8 cellular contexts compared by ENCODE assay signal in the genomic region with DNA sequence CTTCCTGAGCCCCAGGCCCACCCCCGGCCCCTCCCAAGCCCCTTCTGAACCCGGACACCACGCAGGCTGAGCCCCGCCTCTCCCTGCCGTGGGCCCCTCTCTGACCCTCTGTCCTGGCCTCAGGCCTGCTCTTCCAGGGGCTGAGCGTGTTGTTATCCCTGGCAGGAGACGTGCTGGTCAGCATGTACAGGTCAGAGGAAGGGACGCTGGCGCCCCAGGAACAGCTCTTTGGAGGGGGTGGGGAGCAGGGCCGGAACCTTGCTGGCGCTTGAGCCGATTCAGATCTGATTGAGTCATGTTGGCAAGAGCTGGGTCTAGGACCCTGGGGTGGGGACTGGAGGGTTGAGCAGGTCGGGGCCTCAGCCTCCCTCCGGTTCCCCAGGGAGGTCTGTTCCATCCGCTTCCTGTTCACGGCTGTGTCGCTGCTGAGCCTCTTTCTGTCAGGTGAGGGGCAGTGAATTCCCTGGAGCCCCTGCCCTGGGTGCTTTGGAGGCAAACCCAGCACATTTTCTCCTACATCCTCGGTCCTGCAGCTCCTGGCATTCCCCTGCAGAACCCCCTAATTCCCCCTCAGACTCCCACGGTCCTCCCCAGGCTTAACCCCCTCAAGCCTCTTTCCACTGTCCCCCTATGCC. TPM values are rescaled to one million over a fixed set of nuclear protein-coding genes. Genes with fewer than 3 reads are reported as not detected.
DNase-seq lines count a peak whose midpoint lies in the region; ATAC-seq, FAIRE-seq and TF ChIP-seq lines count a peak whose summit lies in the region.

No MANE protein-coding gene starts in this region.

- FAIRE-seq in A549 (lab: Jason Lieb, UNC) (no peak), GM12892 (lab: Jason Lieb, UNC) (peak; percentile 54), endothelial cell of umbilical vein (lab: Jason Lieb, UNC) (peak; percentile 85), D721Med (lab: Jason Lieb, UNC) (no peak)

- TF ChIP-seq POLR2A in A549 (IDR thresholded peaks at IDR 0.05; ENCODE audit: low read length) (no peak), GM12892 (IDR thresholded peaks at IDR 0.05; ENCODE audit: low read depth, low read length) (no peak), endothelial cell of umbilical vein (IDR thresholded peaks at IDR 0.05; ENCODE audit: low read depth, low read length) (no peak), tibial nerve (IDR thresholded peaks at IDR 0.05) (peak in 1 of 2 donors; percentile 4)

- peak overlapping the region; percentile 92 for H3K4me3 Mint-ChIP-seq in activated CD4-positive, alpha-beta T cell treated with anti-CD3 and anti-CD28 coated beads, Interleukin-2, amount 10 ng/mL, durations not matched to agents 24 days and 14 days

- 3% methylated on average over 10 of the region's 19 CpGs for WGBS in A549 (ENCODE audit: missing lambda C conversion rate)
- 4 to 5% methylated on average over 12 to 19 of the region's 19 CpGs for WGBS in tibial nerve, 2 donors

- peak overlapping the region; percentile 61 for H3K4me3 ChIP-seq in A549
- peak overlapping the region; percentile 30 to 41 (median 37) for H3K4me3 ChIP-seq in endothelial cell of umbilical vein (replicated peaks in 1 of 3; ENCODE audit: insufficient read depth in 1 of 3, low read depth in 1 of 3, low read length in 3 of 3)
- peak overlapping the region; percentile 31 for H3K4me3 ChIP-seq in mucosa of stomach (ENCODE audit: low read length)
- H3K4me3 ChIP-seq in tibial nerve = peak overlapping the region; percentile 55 to 75 (median 64)

- ATAC-seq in A549 = peak; percentile 49 to 55

- CTCF ChIA-PET in A549 (lab: Yijun Ruan, JAX) = interaction anchor here (1.1 to 6.6 kb wide), 13 partner anchors 8 to 154 kb away, joined by 3 to 73 read pairs (median 8); no protein-coding TSS in a partner anchor
- CTCF ChIA-PET in endothelial cell of umbilical vein (lab: Charles Lee) = interaction anchor here (0.7 to 5.5 kb wide), 9 partner anchors 12 to 154 kb away, joined by 3 to 28 read pairs (median 5); partner anchors contain the start of gene ERGIC3

- intact Hi-C loops in activated CD4-positive, alpha-beta T cell treated with anti-CD3 and anti-CD28 coated beads, Interleukin-2, amount 10 ng/mL, durations not matched to agents 24 days and 14 days (cut with micrococcal nuclease) = loop anchor here (2.0 to 10.0 kb wide), 4 partner anchors 155 to 847 kb away; partner anchors contain the start of genes CEP250 and PHF20
- intact Hi-C loops in endothelial cell of umbilical vein (cut with micrococcal nuclease) = loop anchor here (2.0 to 10.0 kb wide), 6 partner anchors 17 to 445 kb away; partner anchors contain the start of genes ERGIC3, PROCR, RBM39 and SCAND1

- peak overlapping the region; percentile 77 for H2AFZ ChIP-seq in endothelial cell of umbilical vein (ENCODE audit: low read depth, low read length)

- peaks cover 4% of the 10 kb centered on the region for H3K27me3 Mint-ChIP-seq in activated CD4-positive, alpha-beta T cell treated with anti-CD3 and anti-CD28 coated beads, Interleukin-2, amount 10 ng/mL, durations not matched to agents 24 days and 14 days

- peak overlapping the region; percentile 80 to 90 for H3K27ac ChIP-seq in A549
- H3K27ac ChIP-seq in endothelial cell of umbilical vein (ENCODE audit: insufficient read depth, low read depth, low read length) = peak overlapping the region; percentile 81
- peak overlapping the region; percentile 28 to 94 (median 77) for H3K27ac ChIP-seq in tibial nerve

- peak overlapping the region; percentile 30 for H3K9ac ChIP-seq in endothelial cell of umbilical vein (replicated peaks; ENCODE audit: extremely low read depth, insufficient read depth, low read length)
- H3K9ac ChIP-seq in mucosa of stomach (ENCODE audit: low read length) = peak overlapping the region; percentile 47

- H3K36me3 ChIP-seq in endothelial cell of umbilical vein (ENCODE audit: control insufficient read depth in 2 of 2, extremely low read depth in 1 of 2, insufficient read depth in 2 of 2, low read length in 2 of 2) (peaks cover 0 to 2% of the 10 kb centered on the region in 2 experiments), mucosa of stomach (ENCODE audit: control insufficient read depth, insufficient read depth, low read length) (no peaks in the 10 kb centered on the region), tibial nerve (peaks cover 0 to 18% (median 0%) of the 10 kb centered on the region in 3 donors)

- peaks cover 30% of the 10 kb centered on the region for H3K4me1 Mint-ChIP-seq in activated CD4-positive, alpha-beta T cell treated with anti-CD3 and anti-CD28 coated beads, Interleukin-2, amount 10 ng/mL, durations not matched to agents 24 days and 14 days

- no peaks in the 10 kb centered on the region for H3K79me2 ChIP-seq in endothelial cell of umbilical vein (ENCODE audit: control insufficient read depth, insufficient read depth, low read length)

- POLR2A ChIA-PET in A549 (lab: Yijun Ruan, JAX) = interaction anchor here (0.5 to 4.2 kb wide), 8 partner anchors 19 to 468 kb away, joined by 3 to 51 read pairs (median 6); partner anchors contain the start of genes CPNE1, ERGIC3, RBM12 and RBM39
- POLR2A ChIA-PET in endothelial cell of umbilical vein (lab: Charles Lee) = interaction anchor here (0.8 kb wide), 1 partner anchor 162 kb away, joined by 3 read pairs; the partner anchor contains the start of gene CEP250

- H3K4me1 ChIP-seq in A549 (peaks cover 18% of the 10 kb centered on the region), endothelial cell of umbilical vein (ENCODE audit: control insufficient read depth, extremely low read depth, insufficient read depth, low read length) (peaks cover 25% of the 10 kb centered on the region), mucosa of stomach (ENCODE audit: control insufficient read depth, insufficient read depth, low read length) (peaks cover 45% of the 10 kb centered on the region), tibial nerve (peaks cover 0 to 41% (median 27%) of the 10 kb centered on the region in 4 donors)

- TF ChIP-seq CTCF in A549 (IDR thresholded peaks at IDR 0.05) (0 out of 3 replicates have a peak, but pooled peaks have one; percentile 14), endothelial cell of umbilical vein (IDR thresholded peaks at IDR 0.05; ENCODE audit: extremely low read depth in 1 of 2, insufficient read depth in 1 of 2, low read depth in 1 of 2, low read length in 2 of 2) (peak; percentile 4 to 27), tibial nerve (IDR thresholded peaks at IDR 0.05) (peak; percentile 5 to 56 (median 25)), D721Med (IDR thresholded peaks at IDR 0.05; ENCODE audit: insufficient read depth, missing control alignments) (no peak)

- H3K4me2 ChIP-seq in A549 = peak overlapping the region; percentile 85
- H3K4me2 ChIP-seq in endothelial cell of umbilical vein (ENCODE audit: insufficient read depth, low read length) = peak overlapping the region; percentile 51

- H4K20me1 ChIP-seq in endothelial cell of umbilical vein (replicated peaks; ENCODE audit: control insufficient read depth, extremely low read depth, insufficient read depth, low read length) = no peaks in the 10 kb centered on the region

- TF ChIP-seq EP300 in A549 (IDR thresholded peaks at IDR 0.05) (no peak), tibial nerve (IDR thresholded peaks at IDR 0.05) (no peak)

- dilution Hi-C loops in endothelial cell of umbilical vein (cut with MboI; ENCODE audit: extremely low pct_ligation_motif_present, low sequenced_read_pairs) = no loop called here

- peak overlapping the region; percentile 95 for H3K27ac Mint-ChIP-seq in activated CD4-positive, alpha-beta T cell treated with anti-CD3 and anti-CD28 coated beads, Interleukin-2, amount 10 ng/mL, durations not matched to agents 24 days and 14 days

- no TSS peak for BruUV-seq in endothelial cell of umbilical vein (replicated peaks; lab: Mats Ljungman, UMichigan)

- no peaks in the 10 kb centered on the region for H3K27me3 ChIP-seq in endothelial cell of umbilical vein (ENCODE audit: control insufficient read depth in 2 of 2, insufficient read depth in 2 of 2, low read length in 2 of 2)
- peaks cover 10% of the 10 kb centered on the region for H3K27me3 ChIP-seq in mucosa of stomach (ENCODE audit: control insufficient read depth, insufficient read depth, low read length)
- H3K27me3 ChIP-seq in tibial nerve = no peaks in the 10 kb centered on the region

- H3K9me3 ChIP-seq in A549 (no peaks in the 10 kb centered on the region), endothelial cell of umbilical vein (replicated peaks; ENCODE audit: control insufficient read depth, insufficient read depth, low read length) (no peaks in the 10 kb centered on the region), mucosa of stomach (ENCODE audit: control insufficient read depth, low read length) (no peaks in the 10 kb centered on the region), tibial nerve (no peaks in the 10 kb centered on the region)

- peak in 1 of 2 experiments; percentile 27; a peak in 2 of 5 replicates for TF ChIP-seq RAD21 in A549 (conservative IDR thresholded peaks at IDR 0.05 in 1 of 2, IDR thresholded peaks at IDR 0.05 in 1 of 2)

- H3K9me1 ChIP-seq in endothelial cell of umbilical vein (replicated peaks; ENCODE audit: control insufficient read depth, extremely low read depth, insufficient read depth, low read length) = no peaks in the 10 kb centered on the region

- peaks cover 12% of the 10 kb centered on the region for H3K36me3 Mint-ChIP-seq in activated CD4-positive, alpha-beta T cell treated with anti-CD3 and anti-CD28 coated beads, Interleukin-2, amount 10 ng/mL, durations not matched to agents 24 days and 14 days (ENCODE audit: low read depth)

- no peaks in the 10 kb centered on the region for H3K9me3 Mint-ChIP-seq in activated CD4-positive, alpha-beta T cell treated with anti-CD3 and anti-CD28 coated beads, Interleukin-2, amount 10 ng/mL, durations not matched to agents 24 days and 14 days

- DNase-seq in A549 (ENCODE audit: low read depth in 1 of 2, low spot score in 1 of 2) (peak; percentile 75 to 85), GM12892 (ENCODE audit: insufficient read length) (no peak), NCI-H2081 (lab: John Stamatoyannopoulos, UW) (peak; percentile 33 to 59), endothelial cell of umbilical vein (ENCODE audit: low read depth, low spot score) (peak; percentile 67), tibial nerve (ENCODE audit: low spot score in 2 of 2) (peak in 1 of 2 donors; percentile 27), D721Med (ENCODE audit: insufficient read length, low spot score) (no peak)
- peak; percentile 83 for DNase-seq in activated CD4-positive, alpha-beta T cell treated with anti-CD3 and anti-CD28 coated beads, Interleukin-2, amount 10 ng/mL, durations not matched to agents 24 days and 14 days

RNA-seq across cellular contexts. Expression of gene SPAG4, which starts 1.9 kb away (rescaled TPM):
- polyA plus RNA-seq in A549 (2011; rRNA removed) (5.0 and 7.9 TPM in 2 replicates), A549 (2017; fragmentation: RNase III; extraction: RNeasy Plus Mini Kit Qiagen cat#74134 plus additional on column Dnase treatment) (2.6 to 4.6 TPM (median 4.4 TPM) in 3 replicates), endothelial cell of umbilical vein (9.5 and 12.3 TPM in 2 replicates)
- polyA plus RNA-seq in A549 (2012; cell fraction: cytosol; rRNA removed) = 4.4 TPM in 2 replicates
- polyA plus RNA-seq in A549 (2012; cell fraction: nucleus; rRNA removed) = 13.1 and 16.5 TPM in 2 replicates
- 3.2 and 7.2 TPM in 2 replicates for polyA minus RNA-seq in A549 (2011; rRNA and poly(A)+ RNA removed)
- 13.6 TPM for polyA plus RNA-seq in GM12892 (2012; ENCODE audit: missing spikeins)
- total RNA-seq in activated CD4-positive, alpha-beta T cell treated with anti-CD3 and anti-CD28 coated beads, Interleukin-2, amount 10 ng/mL, durations not matched to agents 24 days and 14 days = 3.5 and 5.2 TPM in 2 replicates
- total RNA-seq in endothelial cell of umbilical vein (3.7 and 7.2 TPM in 2 replicates), tibial nerve (1 to 10 TPM; 1.3 to 5.7 (median 2.6) TPM)
- polyA plus RNA-seq in endothelial cell of umbilical vein (2011; cell fraction: cytosol; rRNA removed) = 4.9 and 7.4 TPM in 2 replicates
- 13.4 and 16.8 TPM in 2 replicates for polyA plus RNA-seq in endothelial cell of umbilical vein (2011; cell fraction: nucleus; rRNA removed)
- polyA plus RNA-seq in endothelial cell of umbilical vein (2012) = 4.2 and 8.0 TPM in 2 replicates
- polyA minus RNA-seq in endothelial cell of umbilical vein = 3.6 and 4.4 TPM in 2 replicates
- polyA minus RNA-seq in endothelial cell of umbilical vein (2011; cell fraction: cytosol; rRNA and poly(A)+ RNA removed) = 1.5 TPM
- 0.87 and 2.8 TPM in 2 replicates for polyA minus RNA-seq in endothelial cell of umbilical vein (2011; cell fraction: nucleus; rRNA and poly(A)+ RNA removed)

RNA-seq across cellular contexts. Expression of gene CPNE1, which starts 47.2 kb away (rescaled TPM):
- polyA plus RNA-seq in A549 (2011; rRNA removed) = 180 and 199 TPM in 2 replicates
- polyA plus RNA-seq in A549 (2012; cell fraction: cytosol; rRNA removed) = 293 and 348 TPM in 2 replicates
- polyA plus RNA-seq in A549 (2012; cell fraction: nucleus; rRNA removed) = 558 and 578 TPM in 2 replicates
- polyA plus RNA-seq in A549 (2017; fragmentation: RNase III; extraction: RNeasy Plus Mini Kit Qiagen cat#74134 plus additional on column Dnase treatment) = 210 to 244 TPM (median 239 TPM) in 3 replicates
- 200 and 245 TPM in 2 replicates for polyA minus RNA-seq in A549 (2011; rRNA and poly(A)+ RNA removed)
- 137 TPM for polyA plus RNA-seq in GM12892 (2012; ENCODE audit: missing spikeins)
- total RNA-seq in activated CD4-positive, alpha-beta T cell treated with anti-CD3 and anti-CD28 coated beads, Interleukin-2, amount 10 ng/mL, durations not matched to agents 24 days and 14 days = 317 and 318 TPM in 2 replicates
- 239 and 244 TPM in 2 replicates for total RNA-seq in endothelial cell of umbilical vein
- polyA plus RNA-seq in endothelial cell of umbilical vein = 316 and 368 TPM in 2 replicates
- 163 and 198 TPM in 2 replicates for polyA plus RNA-seq in endothelial cell of umbilical vein (2011; cell fraction: cytosol; rRNA removed)
- 494 and 508 TPM in 2 replicates for polyA plus RNA-seq in endothelial cell of umbilical vein (2011; cell fraction: nucleus; rRNA removed)
- 149 and 157 TPM in 2 replicates for polyA plus RNA-seq in endothelial cell of umbilical vein (2012)
- polyA minus RNA-seq in endothelial cell of umbilical vein = 228 and 246 TPM in 2 replicates
- polyA minus RNA-seq in endothelial cell of umbilical vein (2011; cell fraction: cytosol; rRNA and poly(A)+ RNA removed) = 196 TPM
- 128 and 147 TPM in 2 replicates for polyA minus RNA-seq in endothelial cell of umbilical vein (2011; cell fraction: nucleus; rRNA and poly(A)+ RNA removed)
- total RNA-seq in tibial nerve = 100 to 1,000 TPM; 116 to 151 (median 144) TPM

RNA-seq across cellular contexts. Expression of gene RBM12, which starts 47.2 kb away (rescaled TPM):
- polyA plus RNA-seq in A549 (2011; rRNA removed) (92.9 and 119 TPM in 2 replicates), A549 (2017; fragmentation: RNase III; extraction: RNeasy Plus Mini Kit Qiagen cat#74134 plus additional on column Dnase treatment) (49.0 to 50.9 TPM (median 49.9 TPM) in 3 replicates), endothelial cell of umbilical vein (120 and 121 TPM in 2 replicates)
- polyA plus RNA-seq in A549 (2012; cell fraction: cytosol; rRNA removed) = 41.1 and 47.6 TPM in 2 replicates
- 84.2 and 93.7 TPM in 2 replicates for polyA plus RNA-seq in A549 (2012; cell fraction: nucleus; rRNA removed)
- polyA minus RNA-seq in A549 (2011; rRNA and poly(A)+ RNA removed) = 174 and 209 TPM in 2 replicates
- 41.9 TPM for polyA plus RNA-seq in GM12892 (2012; ENCODE audit: missing spikeins)
- 148 and 151 TPM in 2 replicates for total RNA-seq in activated CD4-positive, alpha-beta T cell treated with anti-CD3 and anti-CD28 coated beads, Interleukin-2, amount 10 ng/mL, durations not matched to agents 24 days and 14 days
- total RNA-seq in endothelial cell of umbilical vein (98.0 and 105 TPM in 2 replicates), tibial nerve (10 to 100 TPM; 24.9 to 35.0 (median 30.8) TPM)
- polyA plus RNA-seq in endothelial cell of umbilical vein (2011; cell fraction: cytosol; rRNA removed) = 55.0 and 62.6 TPM in 2 replicates
- 104 and 125 TPM in 2 replicates for polyA plus RNA-seq in endothelial cell of umbilical vein (2011; cell fraction: nucleus; rRNA removed)
- 62.3 and 68.2 TPM in 2 replicates for polyA plus RNA-seq in endothelial cell of umbilical vein (2012)
- 334 and 392 TPM in 2 replicates for polyA minus RNA-seq in endothelial cell of umbilical vein
- polyA minus RNA-seq in endothelial cell of umbilical vein (2011; cell fraction: cytosol; rRNA and poly(A)+ RNA removed) = 75.2 TPM
- 129 and 133 TPM in 2 replicates for polyA minus RNA-seq in endothelial cell of umbilical vein (2011; cell fraction: nucleus; rRNA and poly(A)+ RNA removed)

Comparison
In these comparisons a context has a peak if more than half of its experiments do, and no peak if none do; other contexts are left out.
1. DNase-seq: peak in A549 (2 of 2), NCI-H2081 (2 of 2), activated CD4-positive, alpha-beta T cell treated with anti-CD3 and anti-CD28 coated beads, Interleukin-2, amount 10 ng/mL, durations not matched to agents 24 days and 14 days (single experiment) and endothelial cell of umbilical vein (single experiment); none in GM12892 (single experiment) and D721Med (single experiment).
2. Peak in every context shown above with its lines, with median percentiles within 50 percentile points of each other: H3K27ac ChIP-seq and H3K4me3 ChIP-seq.